Comparison of ENCODE assay signal across 1 cellular context in the genomic region with DNA sequence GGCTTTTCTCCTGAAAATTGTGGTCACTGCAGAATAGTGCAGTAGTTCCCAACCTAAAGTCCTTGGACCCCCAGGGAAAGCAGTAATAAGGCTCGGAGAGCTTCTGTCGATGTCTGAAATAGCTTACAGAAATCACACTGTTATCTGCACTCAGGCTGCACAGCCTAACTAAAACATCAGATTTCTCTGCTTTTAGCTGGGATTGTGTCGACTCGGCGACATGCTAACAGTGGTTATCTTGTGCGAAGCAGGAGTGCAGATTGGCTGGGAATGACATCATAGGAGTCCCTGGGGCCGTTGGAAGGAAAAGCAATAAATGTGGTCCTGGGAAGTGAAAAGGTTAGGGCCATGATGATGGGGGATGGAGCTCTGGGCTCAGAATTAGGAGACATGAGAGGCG.
TF ChIP-seq lines count a peak whose summit lies in the region.

No MANE protein-coding gene starts in this region.

TF ChIP-seq in SK-N-SH treated with all-trans-retinoic acid at 6 μM for 48 hours, 23 proteins besides CTCF, POLR2A, EP300 and RAD21 (continued from another document):
- TF ChIP-seq, protein P1, sequence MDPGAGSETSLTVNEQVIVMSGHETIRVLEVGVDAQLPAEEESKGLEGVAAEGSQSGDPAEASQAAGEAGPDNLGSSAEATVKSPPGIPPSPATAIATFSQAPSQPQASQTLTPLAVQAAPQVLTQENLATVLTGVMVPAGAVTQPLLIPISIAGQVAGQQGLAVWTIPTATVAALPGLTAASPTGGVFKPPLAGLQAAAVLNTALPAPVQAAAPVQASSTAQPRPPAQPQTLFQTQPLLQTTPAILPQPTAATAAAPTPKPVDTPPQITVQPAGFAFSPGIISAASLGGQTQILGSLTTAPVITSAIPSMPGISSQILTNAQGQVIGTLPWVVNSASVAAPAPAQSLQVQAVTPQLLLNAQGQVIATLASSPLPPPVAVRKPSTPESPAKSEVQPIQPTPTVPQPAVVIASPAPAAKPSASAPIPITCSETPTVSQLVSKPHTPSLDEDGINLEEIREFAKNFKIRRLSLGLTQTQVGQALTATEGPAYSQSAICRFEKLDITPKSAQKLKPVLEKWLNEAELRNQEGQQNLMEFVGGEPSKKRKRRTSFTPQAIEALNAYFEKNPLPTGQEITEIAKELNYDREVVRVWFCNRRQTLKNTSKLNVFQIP (CRISPR knock-in tag; IDR thresholded peaks at IDR 0.05; ENCODE audit: borderline replicate concordance, low read depth), result no peak
- no peak for TF ChIP-seq CSDC2 (CRISPR knock-in tag; IDR thresholded peaks at IDR 0.05)
TF ChIP-seq in SK-N-SH treated with all-trans-retinoic acid at 6 μM for 48 hours: peak in this region for 0.
